In the genomic region with DNA sequence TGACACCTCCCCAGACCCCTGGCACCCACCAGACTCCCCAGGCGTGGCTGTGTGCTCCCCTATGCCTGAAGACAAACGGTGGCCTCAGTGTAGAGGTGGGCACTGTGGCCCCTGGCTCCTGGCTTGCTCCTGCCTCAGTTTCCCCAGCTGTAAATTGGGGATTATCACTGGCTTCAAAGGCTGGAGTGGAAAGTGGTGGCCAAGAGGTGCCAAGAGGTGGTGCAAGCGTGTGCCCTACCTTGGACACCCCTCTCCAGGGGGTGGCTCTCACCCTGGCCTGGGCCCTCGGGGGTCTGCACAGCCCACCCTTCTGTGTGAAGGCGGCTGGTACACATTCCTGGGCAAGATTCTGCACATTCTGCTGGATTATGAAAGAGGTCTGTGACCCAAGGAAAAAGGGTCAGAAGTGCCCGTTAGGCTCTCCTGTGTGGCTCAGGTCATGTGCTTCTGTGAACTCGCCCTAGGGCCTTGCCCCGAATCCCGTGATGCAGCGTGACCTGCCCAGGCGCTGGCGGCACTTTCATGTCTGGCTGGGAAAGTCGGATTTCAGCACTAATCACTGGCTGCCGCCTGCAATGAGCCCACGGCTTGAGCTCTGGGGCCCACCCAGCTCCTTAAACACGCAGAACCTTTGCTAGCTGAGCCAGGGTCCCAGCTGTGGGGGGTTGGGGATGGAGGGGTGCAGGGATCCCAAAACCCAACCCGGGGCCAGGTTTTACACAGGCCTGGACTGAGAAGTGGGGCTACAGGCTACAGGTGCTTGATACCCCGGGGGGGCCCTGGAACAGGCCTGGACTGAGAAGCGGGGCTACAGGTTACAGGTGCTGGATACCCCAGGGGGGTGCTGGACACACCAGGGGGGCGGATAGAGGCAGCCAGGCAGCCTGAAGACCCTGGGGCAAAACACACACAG, we compare ENCODE assay signal across 1 cellular context.
TF ChIP-seq lines count a peak whose summit lies in the region.
"Not testable (repeated sequence)": the region's sequence is repeated elsewhere in the genome, so short reads cannot be mapped to it uniquely, and the experiment has no call there.

No MANE protein-coding gene starts in this region.

TF ChIP-seq in HepG2, 621 proteins besides CTCF, POLR2A, EP300 and RAD21 (continued from another document and continues in another):
- TF ChIP-seq, protein P1, sequence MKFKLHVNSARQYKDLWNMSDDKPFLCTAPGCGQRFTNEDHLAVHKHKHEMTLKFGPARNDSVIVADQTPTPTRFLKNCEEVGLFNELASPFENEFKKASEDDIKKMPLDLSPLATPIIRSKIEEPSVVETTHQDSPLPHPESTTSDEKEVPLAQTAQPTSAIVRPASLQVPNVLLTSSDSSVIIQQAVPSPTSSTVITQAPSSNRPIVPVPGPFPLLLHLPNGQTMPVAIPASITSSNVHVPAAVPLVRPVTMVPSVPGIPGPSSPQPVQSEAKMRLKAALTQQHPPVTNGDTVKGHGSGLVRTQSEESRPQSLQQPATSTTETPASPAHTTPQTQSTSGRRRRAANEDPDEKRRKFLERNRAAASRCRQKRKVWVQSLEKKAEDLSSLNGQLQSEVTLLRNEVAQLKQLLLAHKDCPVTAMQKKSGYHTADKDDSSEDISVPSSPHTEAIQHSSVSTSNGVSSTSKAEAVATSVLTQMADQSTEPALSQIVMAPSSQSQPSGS (CRISPR knock-in tag; IDR thresholded peaks at IDR 0.05), result peak; percentile 94
- TF ChIP-seq ASH2L (IDR thresholded peaks at IDR 0.05; ENCODE audit: insufficient read length, low read depth, low read length) (peak; percentile 69), ZNF598 (CRISPR knock-in tag; IDR thresholded peaks at IDR 0.05; ENCODE audit: borderline replicate concordance) (peak; percentile 90; the same call in 1 of the 2 replicates), ZNF12 (CRISPR knock-in tag; IDR thresholded peaks at IDR 0.05) (peak; percentile 87), ZSCAN22 (CRISPR knock-in tag; IDR thresholded peaks at IDR 0.05) (0 out of 2 replicates have a peak, but pooled peaks have one; percentile 73), MYC (CRISPR knock-in tag; IDR thresholded peaks at IDR 0.05; ENCODE audit: borderline replicate concordance) (peak; percentile 97), NFYB (CRISPR knock-in tag; IDR thresholded peaks at IDR 0.05) (peak; percentile 53; the same call in 1 of the 2 replicates), NONO (CRISPR knock-in tag; conservative IDR thresholded peaks at IDR 0.05) (peak; percentile 89), ZNF160 (CRISPR knock-in tag; IDR thresholded peaks at IDR 0.05) (peak; percentile 21; the same call in 1 of the 2 replicates), CREB1 (IDR thresholded peaks at IDR 0.05) (peak; percentile 65), KAT7 (CRISPR knock-in tag; IDR thresholded peaks at IDR 0.05; ENCODE audit: borderline replicate concordance) (peak; percentile 97), HNF4A (CRISPR knock-in tag; IDR thresholded peaks at IDR 0.05) (peak; percentile 91), NCOR1 (IDR thresholded peaks at IDR 0.05; ENCODE audit: borderline replicate concordance, low read length) (peak; percentile 95), RARA (CRISPR knock-in tag; IDR thresholded peaks at IDR 0.05) (peak; percentile 99), CC2D1A (CRISPR knock-in tag; IDR thresholded peaks at IDR 0.05) (0 out of 2 replicates have a peak, but pooled peaks have one; percentile 44), ZNF652 (CRISPR knock-in tag; IDR thresholded peaks at IDR 0.05; ENCODE audit: borderline replicate concordance, low read depth) (peak; percentile 64; the same call in 1 of the 2 replicates), DMAP1 (CRISPR knock-in tag; IDR thresholded peaks at IDR 0.05) (peak; percentile 95), TBX3 (IDR thresholded peaks at IDR 0.05; ENCODE audit: borderline replicate concordance) (peak; percentile 96), ZFP90 (CRISPR knock-in tag; IDR thresholded peaks at IDR 0.05; ENCODE audit: borderline replicate concordance) (peak; percentile 73; the same call in 1 of the 2 replicates), ZSCAN31 (CRISPR knock-in tag; IDR thresholded peaks at IDR 0.05; ENCODE audit: low read depth) (peak; percentile 90), ZNF367 (CRISPR knock-in tag; IDR thresholded peaks at IDR 0.05; ENCODE audit: borderline replicate concordance) (0 out of 2 replicates have a peak, but pooled peaks have one; percentile 20), HNRNPL (IDR thresholded peaks at IDR 0.05; ENCODE audit: low read depth, low read length) (peak; percentile 92), ZMYM2 (CRISPR knock-in tag; IDR thresholded peaks at IDR 0.05) (peak; percentile 52; the same call in 1 of the 2 replicates), HMG20B (CRISPR knock-in tag; conservative IDR thresholded peaks at IDR 0.05) (peak; percentile 93), MAZ (IDR thresholded peaks at IDR 0.05; ENCODE audit: borderline replicate concordance, low read depth, low read length) (0 out of 2 replicates have a peak, but pooled peaks have one; percentile 23), MAZ (CRISPR knock-in tag; IDR thresholded peaks at IDR 0.05; ENCODE audit: low read depth) (peak; percentile 82), ETV6 (CRISPR knock-in tag; conservative IDR thresholded peaks at IDR 0.05) (peak; percentile 90; the same call in 1 of the 2 replicates), TOE1 (CRISPR knock-in tag; IDR thresholded peaks at IDR 0.05) (peak; percentile 80; the same call in 1 of the 2 replicates), SRY (CRISPR knock-in tag; IDR thresholded peaks at IDR 0.05) (peak; percentile 75; the same call in 1 of the 2 replicates), ZNF724P (CRISPR knock-in tag; IDR thresholded peaks at IDR 0.05; ENCODE audit: borderline replicate concordance) (peak; percentile 78; the same call in 1 of the 2 replicates), RXRB (CRISPR knock-in tag; IDR thresholded peaks at IDR 0.05; ENCODE audit: borderline replicate concordance) (peak; percentile 99), ZMYM3 (CRISPR knock-in tag; IDR thresholded peaks at IDR 0.05) (peak; percentile 40; the same call in 1 of the 2 replicates), ZNF737 (CRISPR knock-in tag; IDR thresholded peaks at IDR 0.05; ENCODE audit: borderline replicate concordance) (peak; percentile 71; the same call in 1 of the 2 replicates)
- TF ChIP-seq, protein P2, sequence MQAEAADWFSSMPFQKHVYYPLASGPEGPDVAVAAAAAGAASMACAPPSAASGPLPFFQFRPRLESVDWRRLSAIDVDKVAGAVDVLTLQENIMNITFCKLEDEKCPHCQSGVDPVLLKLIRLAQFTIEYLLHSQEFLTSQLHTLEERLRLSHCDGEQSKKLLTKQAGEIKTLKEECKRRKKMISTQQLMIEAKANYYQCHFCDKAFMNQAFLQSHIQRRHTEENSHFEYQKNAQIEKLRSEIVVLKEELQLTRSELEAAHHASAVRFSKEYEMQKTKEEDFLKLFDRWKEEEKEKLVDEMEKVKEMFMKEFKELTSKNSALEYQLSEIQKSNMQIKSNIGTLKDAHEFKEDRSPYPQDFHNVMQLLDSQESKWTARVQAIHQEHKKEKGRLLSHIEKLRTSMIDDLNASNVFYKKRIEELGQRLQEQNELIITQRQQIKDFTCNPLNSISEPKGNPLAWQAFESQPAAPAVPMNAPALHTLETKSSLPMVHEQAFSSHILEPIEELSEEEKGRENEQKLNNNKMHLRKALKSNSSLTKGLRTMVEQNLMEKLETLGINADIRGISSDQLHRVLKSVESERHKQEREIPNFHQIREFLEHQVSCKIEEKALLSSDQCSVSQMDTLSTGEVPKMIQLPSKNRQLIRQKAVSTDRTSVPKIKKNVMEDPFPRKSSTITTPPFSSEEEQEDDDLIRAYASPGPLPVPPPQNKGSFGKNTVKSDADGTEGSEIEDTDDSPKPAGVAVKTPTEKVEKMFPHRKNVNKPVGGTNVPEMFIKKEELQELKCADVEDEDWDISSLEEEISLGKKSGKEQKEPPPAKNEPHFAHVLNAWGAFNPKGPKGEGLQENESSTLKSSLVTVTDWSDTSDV (CRISPR knock-in tag; IDR thresholded peaks at IDR 0.05), result peak; percentile 87
- TF ChIP-seq, protein P3, sequence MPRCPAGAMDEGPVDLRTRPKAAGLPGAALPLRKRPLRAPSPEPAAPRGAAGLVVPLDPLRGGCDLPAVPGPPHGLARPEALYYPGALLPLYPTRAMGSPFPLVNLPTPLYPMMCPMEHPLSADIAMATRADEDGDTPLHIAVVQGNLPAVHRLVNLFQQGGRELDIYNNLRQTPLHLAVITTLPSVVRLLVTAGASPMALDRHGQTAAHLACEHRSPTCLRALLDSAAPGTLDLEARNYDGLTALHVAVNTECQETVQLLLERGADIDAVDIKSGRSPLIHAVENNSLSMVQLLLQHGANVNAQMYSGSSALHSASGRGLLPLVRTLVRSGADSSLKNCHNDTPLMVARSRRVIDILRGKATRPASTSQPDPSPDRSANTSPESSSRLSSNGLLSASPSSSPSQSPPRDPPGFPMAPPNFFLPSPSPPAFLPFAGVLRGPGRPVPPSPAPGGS (CRISPR knock-in tag; IDR thresholded peaks at IDR 0.05), result 0 out of 2 replicates have a peak, but pooled peaks have one; percentile 23
- not testable (repeated sequence) for TF ChIP-seq NONO (IDR thresholded peaks at IDR 0.05); CREB1 (CRISPR knock-in tag; IDR thresholded peaks at IDR 0.05)
- TF ChIP-seq, protein P4, sequence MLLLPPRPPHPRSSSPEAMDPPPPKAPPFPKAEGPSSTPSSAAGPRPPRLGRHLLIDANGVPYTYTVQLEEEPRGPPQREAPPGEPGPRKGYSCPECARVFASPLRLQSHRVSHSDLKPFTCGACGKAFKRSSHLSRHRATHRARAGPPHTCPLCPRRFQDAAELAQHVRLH (CRISPR knock-in tag; IDR thresholded peaks at IDR 0.05; ENCODE audit: borderline replicate concordance, low read depth), result peak; percentile 95
- TF ChIP-seq, protein P5, sequence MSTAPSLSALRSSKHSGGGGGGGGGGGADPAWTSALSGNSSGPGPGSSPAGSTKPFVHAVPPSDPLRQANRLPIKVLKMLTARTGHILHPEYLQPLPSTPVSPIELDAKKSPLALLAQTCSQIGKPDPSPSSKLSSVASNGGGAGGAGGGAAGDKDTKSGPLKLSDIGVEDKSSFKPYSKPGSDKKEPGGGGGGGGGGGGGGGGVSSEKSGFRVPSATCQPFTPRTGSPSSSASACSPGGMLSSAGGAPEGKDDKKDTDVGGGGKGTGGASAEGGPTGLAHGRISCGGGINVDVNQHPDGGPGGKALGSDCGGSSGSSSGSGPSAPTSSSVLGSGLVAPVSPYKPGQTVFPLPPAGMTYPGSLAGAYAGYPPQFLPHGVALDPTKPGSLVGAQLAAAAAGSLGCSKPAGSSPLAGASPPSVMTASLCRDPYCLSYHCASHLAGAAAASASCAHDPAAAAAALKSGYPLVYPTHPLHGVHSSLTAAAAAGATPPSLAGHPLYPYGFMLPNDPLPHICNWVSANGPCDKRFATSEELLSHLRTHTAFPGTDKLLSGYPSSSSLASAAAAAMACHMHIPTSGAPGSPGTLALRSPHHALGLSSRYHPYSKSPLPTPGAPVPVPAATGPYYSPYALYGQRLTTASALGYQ (CRISPR knock-in tag; IDR thresholded peaks at IDR 0.05), result peak; percentile 95
- TF ChIP-seq, protein P6, sequence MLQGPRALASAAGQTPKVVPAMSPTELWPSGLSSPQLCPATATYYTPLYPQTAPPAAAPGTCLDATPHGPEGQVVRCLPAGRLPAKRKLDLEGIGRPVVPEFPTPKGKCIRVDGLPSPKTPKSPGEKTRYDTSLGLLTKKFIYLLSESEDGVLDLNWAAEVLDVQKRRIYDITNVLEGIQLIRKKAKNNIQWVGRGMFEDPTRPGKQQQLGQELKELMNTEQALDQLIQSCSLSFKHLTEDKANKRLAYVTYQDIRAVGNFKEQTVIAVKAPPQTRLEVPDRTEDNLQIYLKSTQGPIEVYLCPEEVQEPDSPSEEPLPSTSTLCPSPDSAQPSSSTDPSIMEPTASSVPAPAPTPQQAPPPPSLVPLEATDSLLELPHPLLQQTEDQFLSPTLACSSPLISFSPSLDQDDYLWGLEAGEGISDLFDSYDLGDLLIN (CRISPR knock-in tag; IDR thresholded peaks at IDR 0.05; ENCODE audit: borderline replicate concordance), result peak; percentile 21; the same call in 1 of the 2 replicates
- TF ChIP-seq, protein P7, sequence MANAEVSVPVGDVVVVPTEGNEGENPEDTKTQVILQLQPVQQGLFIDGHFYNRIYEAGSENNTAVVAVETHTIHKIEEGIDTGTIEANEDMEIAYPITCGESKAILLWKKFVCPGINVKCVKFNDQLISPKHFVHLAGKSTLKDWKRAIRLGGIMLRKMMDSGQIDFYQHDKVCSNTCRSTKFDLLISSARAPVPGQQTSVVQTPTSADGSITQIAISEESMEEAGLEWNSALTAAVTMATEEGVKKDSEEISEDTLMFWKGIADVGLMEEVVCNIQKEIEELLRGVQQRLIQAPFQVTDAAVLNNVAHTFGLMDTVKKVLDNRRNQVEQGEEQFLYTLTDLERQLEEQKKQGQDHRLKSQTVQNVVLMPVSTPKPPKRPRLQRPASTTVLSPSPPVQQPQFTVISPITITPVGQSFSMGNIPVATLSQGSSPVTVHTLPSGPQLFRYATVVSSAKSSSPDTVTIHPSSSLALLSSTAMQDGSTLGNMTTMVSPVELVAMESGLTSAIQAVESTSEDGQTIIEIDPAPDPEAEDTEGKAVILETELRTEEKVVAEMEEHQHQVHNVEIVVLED (CRISPR knock-in tag; IDR thresholded peaks at IDR 0.05; ENCODE audit: borderline replicate concordance), result peak; percentile 37; the same call in 1 of the 2 replicates
- TF ChIP-seq, protein P8, sequence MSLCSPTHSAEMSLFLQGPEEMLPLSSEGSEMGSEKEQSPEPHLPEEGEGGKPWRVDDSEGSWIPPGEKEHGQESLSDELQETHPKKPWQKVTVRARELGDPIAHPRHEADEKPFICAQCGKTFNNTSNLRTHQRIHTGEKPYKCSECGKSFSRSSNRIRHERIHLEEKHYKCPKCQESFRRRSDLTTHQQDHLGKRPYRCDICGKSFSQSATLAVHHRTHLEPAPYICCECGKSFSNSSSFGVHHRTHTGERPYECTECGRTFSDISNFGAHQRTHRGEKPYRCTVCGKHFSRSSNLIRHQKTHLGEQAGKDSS (CRISPR knock-in tag; IDR thresholded peaks at IDR 0.05; ENCODE audit: borderline replicate concordance, low read depth), result peak; percentile 65; the same call in 1 of the 2 replicates
- TF ChIP-seq, protein P9, sequence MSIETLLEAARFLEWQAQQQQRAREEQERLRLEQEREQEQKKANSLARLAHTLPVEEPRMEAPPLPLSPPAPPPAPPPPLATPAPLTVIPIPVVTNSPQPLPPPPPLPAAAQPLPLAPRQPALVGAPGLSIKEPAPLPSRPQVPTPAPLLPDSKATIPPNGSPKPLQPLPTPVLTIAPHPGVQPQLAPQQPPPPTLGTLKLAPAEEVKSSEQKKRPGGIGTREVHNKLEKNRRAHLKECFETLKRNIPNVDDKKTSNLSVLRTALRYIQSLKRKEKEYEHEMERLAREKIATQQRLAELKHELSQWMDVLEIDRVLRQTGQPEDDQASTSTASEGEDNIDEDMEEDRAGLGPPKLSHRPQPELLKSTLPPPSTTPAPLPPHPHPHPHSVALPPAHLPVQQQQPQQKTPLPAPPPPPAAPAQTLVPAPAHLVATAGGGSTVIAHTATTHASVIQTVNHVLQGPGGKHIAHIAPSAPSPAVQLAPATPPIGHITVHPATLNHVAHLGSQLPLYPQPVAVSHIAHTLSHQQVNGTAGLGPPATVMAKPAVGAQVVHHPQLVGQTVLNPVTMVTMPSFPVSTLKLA (IDR thresholded peaks at IDR 0.05), result peak; percentile 85
